In the genomic region with DNA sequence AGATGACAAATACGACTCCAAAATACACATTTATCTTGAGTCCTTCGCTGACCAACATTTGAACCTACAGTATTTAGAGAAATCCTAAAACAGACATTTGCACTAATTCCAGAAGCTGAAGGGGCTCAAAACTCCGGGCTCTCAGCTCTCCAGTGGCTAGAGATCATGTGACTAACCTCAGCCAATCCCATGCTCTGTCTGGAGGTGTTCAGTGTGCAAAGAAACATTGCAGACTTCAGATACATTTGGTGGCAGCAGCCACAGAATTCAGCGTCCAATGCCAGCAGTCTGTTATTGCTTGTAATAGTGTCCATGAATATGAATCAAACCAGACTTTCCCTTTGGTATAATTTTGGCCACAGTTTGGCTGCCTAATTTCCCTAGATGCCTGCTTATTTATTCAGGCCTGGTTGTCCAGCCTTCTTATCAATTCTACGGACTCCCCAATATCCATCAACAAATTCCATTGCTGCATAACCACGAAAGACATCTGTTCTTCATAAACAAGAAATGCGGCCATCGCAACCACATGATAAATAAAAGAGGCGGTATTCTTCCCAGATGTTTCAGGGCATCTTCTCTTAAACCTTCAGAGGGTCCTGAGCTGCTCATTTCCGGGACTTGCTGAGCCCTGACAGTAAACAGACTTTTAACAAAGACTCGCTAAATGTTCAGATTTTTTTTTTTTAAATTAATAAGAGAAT, we compare ENCODE assay signal across 1 cellular context.
TF ChIP-seq lines count a peak whose summit lies in the region.

No MANE protein-coding gene starts in this region.

TF ChIP-seq in HepG2, 621 proteins besides CTCF, POLR2A, EP300 and RAD21:
- TF ChIP-seq NFYB (CRISPR knock-in tag; IDR thresholded peaks at IDR 0.05) = peak; percentile 29; the same call in 1 of the 2 replicates
- TF ChIP-seq ZFP36L1 (CRISPR knock-in tag; IDR thresholded peaks at IDR 0.05) = no peak
- TF ChIP-seq NFYC (CRISPR knock-in tag; IDR thresholded peaks at IDR 0.05) = 0 out of 2 replicates have a peak, but pooled peaks have one; percentile 34
